Comparison of ENCODE assay signal across 1 cellular context in genomic region chr15:40040293-40040635, GRCh38.
TF ChIP-seq lines count a peak whose summit lies in the region.

No MANE protein-coding gene starts in this region.

TF ChIP-seq in endothelial cell of umbilical vein, 7 proteins besides CTCF, POLR2A, EP300 and RAD21:
- no peak for TF ChIP-seq MAX (IDR thresholded peaks at IDR 0.05; ENCODE audit: insufficient read depth, insufficient read length)
- TF ChIP-seq GATA2 (IDR thresholded peaks at IDR 0.05; ENCODE audit: insufficient read depth, insufficient read length, low read depth, low read length), result no peak
- TF ChIP-seq FOS (IDR thresholded peaks at IDR 0.05; ENCODE audit: borderline replicate concordance, insufficient read depth, low read length), result no peak
- TF ChIP-seq EZH2 (IDR thresholded peaks at IDR 0.05; ENCODE audit: borderline replicate concordance, low read depth, low read length, severe bottlenecking), result no peak
